7 cellular contexts compared by ENCODE assay signal in the genomic region with DNA sequence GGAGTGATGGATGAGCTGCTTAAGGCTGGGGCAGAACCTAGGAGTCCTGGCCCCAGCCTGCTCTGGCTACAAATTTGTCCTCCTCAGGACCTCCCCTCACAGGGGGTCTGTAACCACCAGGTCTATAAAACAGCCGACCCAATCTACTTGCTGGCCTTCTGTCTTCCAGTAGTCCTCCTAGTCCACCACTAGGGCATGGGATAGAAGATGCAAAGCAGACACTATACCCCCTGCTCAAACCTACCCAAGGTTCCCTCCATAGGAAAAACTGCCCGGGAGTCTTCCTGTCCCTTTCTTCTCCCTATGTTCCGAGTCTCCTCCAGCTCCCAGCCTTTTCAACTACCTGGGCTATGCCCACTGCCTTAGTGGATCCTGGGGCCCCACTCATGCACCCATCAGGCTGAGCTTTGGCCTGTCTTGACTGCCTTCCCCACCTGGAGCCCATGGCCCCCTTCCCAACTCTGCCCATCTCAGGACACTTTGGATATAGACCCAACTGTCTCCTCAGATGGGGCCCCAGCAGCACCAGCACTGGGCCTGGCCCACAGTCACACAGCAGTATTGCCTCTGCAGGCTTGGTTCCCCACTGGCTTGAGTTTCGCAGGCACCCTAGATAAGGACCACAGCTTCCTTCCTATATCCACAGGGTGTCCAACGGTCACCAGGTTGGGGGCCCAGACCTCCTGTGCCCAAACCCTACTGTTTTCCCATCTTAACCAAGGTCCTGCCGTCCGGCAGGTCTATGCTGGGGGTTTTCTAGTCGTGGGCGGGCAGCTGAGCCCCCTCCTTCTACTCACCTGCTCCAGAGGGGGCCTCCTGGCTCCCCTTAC. TPM values are rescaled to one million over a fixed set of nuclear protein-coding genes. Genes with fewer than 3 reads are reported as not detected.
DNase-seq lines count a peak whose midpoint lies in the region; ATAC-seq and TF ChIP-seq lines count a peak whose summit lies in the region.

No MANE protein-coding gene starts in this region.

- H3K9me2 ChIP-seq in HCT116 (ENCODE audit: insufficient read depth): no peaks in the 10 kb centered on the region

- CTCF ChIA-PET in HCT116 (lab: Charles Lee): interaction anchor here (0.5 to 1.2 kb wide), 3 partner anchors 23 to 87 kb away, joined by 3 to 4 read pairs (median 4); no protein-coding TSS in a partner anchor

- H2AFZ ChIP-seq in HCT116 (ENCODE audit: low read depth, low read length, poor library complexity, severe bottlenecking): no peak overlapping the region

- no peaks in the 10 kb centered on the region for H3K9me3 Mint-ChIP-seq in stimulated activated effector memory CD8-positive, alpha-beta T cell treated with anti-CD3 and anti-CD28 coated beads, Interleukin-12 subunit alpha, Interleukin-12 subunit beta, amount 100 ng/mL, for 72 hours

- intact Hi-C loops in HCT116 (cut with micrococcal nuclease): no loop called here

- H3K4me1 ChIP-seq in HCT116 (ENCODE audit: control insufficient read depth in 1 of 2, insufficient read depth in 2 of 2, low read length in 2 of 2): peaks cover 13 to 41% of the 10 kb centered on the region in 2 experiments

- no peak for ATAC-seq in HCT116
- no peak for ATAC-seq in T-helper 17 cell
- ATAC-seq in stimulated activated effector memory CD8-positive, alpha-beta T cell treated with anti-CD3 and anti-CD28 coated beads, Interleukin-12 subunit alpha, Interleukin-12 subunit beta, amount 100 ng/mL, for 72 hours: no peak
- ATAC-seq in GM18502 (IDR thresholded peaks at IDR 0.05; ENCODE audit: poor library complexity, unreplicated experiment): no peak
- no peak for ATAC-seq in GM21360 (IDR thresholded peaks at IDR 0.05; ENCODE audit: unreplicated experiment)

- no TSS peak for BruUV-seq in HCT116 (replicated peaks; lab: Mats Ljungman, UMichigan)

- H3K4me3 ChIP-seq in HCT116 (replicated peaks in 1 of 2; ENCODE audit: low read depth in 1 of 2, low read length in 2 of 2) (peak overlapping the region; percentile 55 to 92), fibroblast of villous mesenchyme (ENCODE audit: low read depth, low read length) (peak overlapping the region; percentile 81)

- no peaks in the 10 kb centered on the region for H3K36me3 ChIP-seq in HCT116 (ENCODE audit: control insufficient read depth in 1 of 2, insufficient read depth in 2 of 2, low read length in 2 of 2)

- TF ChIP-seq POLR2A in HCT116 (IDR thresholded peaks at IDR 0.05; ENCODE audit: borderline replicate concordance, extremely low read depth, insufficient read depth, insufficient read length): no peak

- TF ChIP-seq RAD21 in HCT116 (IDR thresholded peaks at IDR 0.05; ENCODE audit: low read depth): no peak

- H3K4me3 Mint-ChIP-seq in T-helper 17 cell: peak overlapping the region; percentile 96
- H3K4me3 Mint-ChIP-seq in stimulated activated effector memory CD8-positive, alpha-beta T cell treated with anti-CD3 and anti-CD28 coated beads, Interleukin-12 subunit alpha, Interleukin-12 subunit beta, amount 100 ng/mL, for 72 hours: peak overlapping the region; percentile 98

- no peaks in the 10 kb centered on the region for H3K9me3 ChIP-seq in HCT116 (ENCODE audit: control insufficient read depth in 1 of 2, insufficient read depth in 1 of 2, low read depth in 1 of 2, low read length in 2 of 2)
- H3K9me3 ChIP-seq in T-helper 17 cell (ENCODE audit: control insufficient read depth, low read length, poor library complexity, severe bottlenecking): no peaks in the 10 kb centered on the region

- H3K27me3 ChIP-seq in HCT116 (ENCODE audit: insufficient read depth, low read length): no peaks in the 10 kb centered on the region

- no peak for DNase-seq in HCT116 (ENCODE audit: low read depth, low spot score)
- no peak for DNase-seq in T-helper 17 cell
- no peak for DNase-seq in fibroblast of villous mesenchyme (ENCODE audit: low read depth)
- DNase-seq in stimulated activated effector memory CD8-positive, alpha-beta T cell treated with anti-CD3 and anti-CD28 coated beads, Interleukin-12 subunit alpha, Interleukin-12 subunit beta, amount 100 ng/mL, for 72 hours (ENCODE audit: low spot score in 2 of 2): no peak
- DNase-seq in NCI-H69 (lab: John Stamatoyannopoulos, UW): no peak

- POLR2A ChIA-PET in HCT116 (lab: Charles Lee): interaction anchor here (1.4 to 2.0 kb wide), 2 partner anchors 30 to 63 kb away, joined by 6 to 12 read pairs; partner anchors contain the start of genes GNAI2 and TUSC2

- H3K27ac ChIP-seq in HCT116 (ENCODE audit: low read depth, low read length): peak overlapping the region; percentile 67

- H3K36me3 Mint-ChIP-seq in T-helper 17 cell (ENCODE audit: low read depth): no peaks in the 10 kb centered on the region
- peaks cover 7% of the 10 kb centered on the region for H3K36me3 Mint-ChIP-seq in stimulated activated effector memory CD8-positive, alpha-beta T cell treated with anti-CD3 and anti-CD28 coated beads, Interleukin-12 subunit alpha, Interleukin-12 subunit beta, amount 100 ng/mL, for 72 hours

- H3K4me2 ChIP-seq in HCT116 (ENCODE audit: low read length): peak overlapping the region; percentile 97

- H3K27ac Mint-ChIP-seq in T-helper 17 cell: peak overlapping the region; percentile 97
- peak overlapping the region; percentile 97 for H3K27ac Mint-ChIP-seq in stimulated activated effector memory CD8-positive, alpha-beta T cell treated with anti-CD3 and anti-CD28 coated beads, Interleukin-12 subunit alpha, Interleukin-12 subunit beta, amount 100 ng/mL, for 72 hours

- TF ChIP-seq CTCF in HCT116 (IDR thresholded peaks at IDR 0.05 in 2 of 3, conservative IDR thresholded peaks at IDR 0.05 in 1 of 3; ENCODE audit: borderline replicate concordance in 1 of 3, insufficient read depth in 1 of 3, low read depth in 2 of 3, low read length in 2 of 3): peak in 2 of 3 experiments; percentile 25 to 45; a peak in 3 of 6 replicates
- TF ChIP-seq CTCF in fibroblast of villous mesenchyme (IDR thresholded peaks at IDR 0.05; ENCODE audit: insufficient read depth, low read depth, low read length): peak; percentile 21

- peaks cover 22% of the 10 kb centered on the region for H3K4me1 Mint-ChIP-seq in T-helper 17 cell
- H3K4me1 Mint-ChIP-seq in stimulated activated effector memory CD8-positive, alpha-beta T cell treated with anti-CD3 and anti-CD28 coated beads, Interleukin-12 subunit alpha, Interleukin-12 subunit beta, amount 100 ng/mL, for 72 hours: peaks cover 40% of the 10 kb centered on the region

- H3K9ac ChIP-seq in HCT116 (ENCODE audit: low read length): peak overlapping the region; percentile 91

- no peaks in the 10 kb centered on the region for H4K20me1 ChIP-seq in HCT116 (ENCODE audit: insufficient read depth)

- peaks cover 3% of the 10 kb centered on the region; the same call in 1 of the 2 replicates for H3K79me2 ChIP-seq in HCT116 (ENCODE audit: insufficient read depth, low read length)

- no peaks in the 10 kb centered on the region for H3K27me3 Mint-ChIP-seq in T-helper 17 cell

- RAD21 ChIA-PET in HCT116 (lab: Charles Lee; ENCODE audit: low non-redundant PET in 1 of 2, low total read pairs in 2 of 2, uncharacterized antibody in 2 of 2, unreplicated experiment in 2 of 2): no interaction called here

TF ChIP-seq in HCT116, 20 proteins besides CTCF, POLR2A, EP300 and RAD21:
- no peak for TF ChIP-seq EZH2 (IDR thresholded peaks at IDR 0.05)
- TF ChIP-seq POLR2AphosphoS5 (IDR thresholded peaks at IDR 0.05; ENCODE audit: low read depth, low read length): no peak
- TF ChIP-seq EZH2phosphoT487 (IDR thresholded peaks at IDR 0.05; ENCODE audit: borderline replicate concordance): no peak
- no peak for TF ChIP-seq ZFX (IDR thresholded peaks at IDR 0.05)
- no peak for TF ChIP-seq TCF7L2 (IDR thresholded peaks at IDR 0.05; ENCODE audit: borderline replicate concordance, extremely low read depth, insufficient read depth, insufficient read length)
- no peak for TF ChIP-seq CEBPB (IDR thresholded peaks at IDR 0.05; ENCODE audit: low read depth)
- TF ChIP-seq, protein P1, sequence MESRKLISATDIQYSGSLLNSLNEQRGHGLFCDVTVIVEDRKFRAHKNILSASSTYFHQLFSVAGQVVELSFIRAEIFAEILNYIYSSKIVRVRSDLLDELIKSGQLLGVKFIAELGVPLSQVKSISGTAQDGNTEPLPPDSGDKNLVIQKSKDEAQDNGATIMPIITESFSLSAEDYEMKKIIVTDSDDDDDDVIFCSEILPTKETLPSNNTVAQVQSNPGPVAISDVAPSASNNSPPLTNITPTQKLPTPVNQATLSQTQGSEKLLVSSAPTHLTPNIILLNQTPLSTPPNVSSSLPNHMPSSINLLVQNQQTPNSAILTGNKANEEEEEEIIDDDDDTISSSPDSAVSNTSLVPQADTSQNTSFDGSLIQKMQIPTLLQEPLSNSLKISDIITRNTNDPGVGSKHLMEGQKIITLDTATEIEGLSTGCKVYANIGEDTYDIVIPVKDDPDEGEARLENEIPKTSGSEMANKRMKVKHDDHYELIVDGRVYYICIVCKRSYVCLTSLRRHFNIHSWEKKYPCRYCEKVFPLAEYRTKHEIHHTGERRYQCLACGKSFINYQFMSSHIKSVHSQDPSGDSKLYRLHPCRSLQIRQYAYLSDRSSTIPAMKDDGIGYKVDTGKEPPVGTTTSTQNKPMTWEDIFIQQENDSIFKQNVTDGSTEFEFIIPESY (IDR thresholded peaks at IDR 0.05; ENCODE audit: extremely low read depth, insufficient replicate concordance, low read length): no peak
- no peak for TF ChIP-seq SIN3A (IDR thresholded peaks at IDR 0.05; ENCODE audit: low read depth)
- TF ChIP-seq EGR1 (IDR thresholded peaks at IDR 0.05; ENCODE audit: low read depth): no peak
- no peak for TF ChIP-seq CBX3 (IDR thresholded peaks at IDR 0.05; ENCODE audit: low read depth)

RNA-seq across cellular contexts. Expression of gene HYAL3, which starts 1.1 kb away (rescaled TPM):
- total RNA-seq in HCT116 (2021; ENCODE audit: unreplicated experiment) (10.3 TPM), T-helper 17 cell (1 to 10 TPM; 2.7 to 3.7 TPM), fibroblast of villous mesenchyme (2.3 and 6.5 TPM in 2 replicates)
- polyA plus RNA-seq in HCT116 (2012): 4.6 and 6.5 TPM in 2 replicates

RNA-seq across cellular contexts. Expression of gene NAA80, which starts 1.1 kb away (rescaled TPM):
- total RNA-seq in HCT116 (2021; ENCODE audit: unreplicated experiment) (21.3 TPM), T-helper 17 cell (10 to 100 TPM; 35.3 to 42.9 TPM), fibroblast of villous mesenchyme (5.8 and 6.5 TPM in 2 replicates)
- polyA plus RNA-seq in HCT116 (2012): 27.0 and 31.4 TPM in 2 replicates

RNA-seq across cellular contexts. Expression of gene HYAL1, which starts 5.3 kb away (rescaled TPM):
- 6.1 TPM for total RNA-seq in HCT116 (2021; ENCODE audit: unreplicated experiment)
- polyA plus RNA-seq in HCT116 (2012): 11.9 and 12.5 TPM in 2 replicates
- under 1 TPM in 1 of 2 donors, not detected in 1; 0.44 TPM for total RNA-seq in T-helper 17 cell
- total RNA-seq in fibroblast of villous mesenchyme: 1.6 and 2.6 TPM in 2 replicates

RNA-seq across cellular contexts. Expression of gene IFRD2, which starts 5.9 kb away (rescaled TPM):
- total RNA-seq in HCT116 (2021; ENCODE audit: unreplicated experiment) (146 TPM), T-helper 17 cell (10 to 100 TPM; 46.7 to 49.2 TPM), fibroblast of villous mesenchyme (82.0 and 83.1 TPM in 2 replicates)
- polyA plus RNA-seq in HCT116 (2012): 101 and 103 TPM in 2 replicates

RNA-seq across cellular contexts. Expression of gene LSMEM2, which starts 19.2 kb away (rescaled TPM):
- total RNA-seq in HCT116 (2021; ENCODE audit: unreplicated experiment) (not detected), T-helper 17 cell (not detected), fibroblast of villous mesenchyme (not detected in 2 replicates)
- polyA plus RNA-seq in HCT116 (2012): 0.18 and 0.41 TPM in 2 replicates
